In the genomic region with DNA sequence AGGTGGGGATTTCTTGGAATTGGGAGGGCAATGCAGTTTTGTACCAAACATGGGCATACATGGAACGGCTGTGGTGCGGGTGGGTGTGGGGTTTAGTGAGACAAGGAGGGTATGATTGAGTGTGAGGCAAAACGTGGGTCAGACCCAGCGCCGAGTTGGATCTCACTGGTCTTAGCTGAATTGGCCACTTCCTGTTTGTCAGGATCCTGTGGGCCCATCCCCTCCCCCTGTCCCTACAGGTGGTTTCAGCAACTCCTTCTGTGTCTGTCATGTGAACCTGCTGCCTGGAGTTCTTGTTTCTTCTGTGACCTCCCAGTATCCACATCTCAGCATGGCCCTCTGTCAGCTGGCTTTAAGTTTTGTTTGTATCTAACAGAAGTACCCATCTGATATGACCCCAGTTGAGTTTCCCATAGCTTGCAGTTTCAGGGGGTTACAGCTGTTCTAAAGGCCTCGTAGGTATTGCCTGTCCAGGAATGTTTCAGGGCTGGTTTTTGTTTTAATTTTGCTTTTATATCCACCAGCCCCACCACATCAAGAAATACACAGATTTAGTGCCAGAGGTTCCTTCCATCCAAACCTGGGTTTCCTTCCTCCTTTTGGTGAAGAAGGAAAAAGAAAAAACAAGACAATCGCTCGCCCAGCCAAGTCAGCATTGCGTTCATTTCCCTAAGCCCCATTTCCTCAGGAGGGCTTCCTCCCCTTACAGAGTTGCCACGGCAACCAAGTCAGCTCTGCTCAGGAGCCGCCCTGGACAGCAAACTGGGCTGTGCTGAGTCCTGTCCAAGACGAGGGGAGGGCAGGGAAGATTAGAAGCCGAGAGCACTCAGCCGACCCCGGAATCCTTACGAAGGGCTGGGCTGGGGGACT, we compare ENCODE assay signal across 9 cellular contexts. TPM values are rescaled to one million over a fixed set of nuclear protein-coding genes. Genes with fewer than 3 reads are reported as not detected.
DNase-seq lines count a peak whose midpoint lies in the region; ATAC-seq, FAIRE-seq and TF ChIP-seq lines count a peak whose summit lies in the region.
"Had no signal": no experiment of that assay in that cellular context is flagged by ENCODE, and none has a peak within 500 bp of the region (broad histone marks: within the 10 kb centered on the region; RNA-seq: fewer than 3 reads in every experiment).

No MANE protein-coding gene starts in this region.

- H3K36me3 ChIP-seq in kidney (ENCODE audit: control insufficient read depth in 1 of 2, insufficient read depth in 2 of 2, low read length in 2 of 2) (peaks cover 2 to 6% of the 10 kb centered on the region in 2 donors), suprapubic skin (no peaks in the 10 kb centered on the region)

- no peak for ATAC-seq in GM21576 (IDR thresholded peaks at IDR 0.05; ENCODE audit: unreplicated experiment)

- H3K4me3 Mint-ChIP-seq in activated T-cell treated with anti-CD3 and anti-CD28 coated beads, Interleukin-2, amount 50 U/mL, for 24 hours: peak overlapping the region; percentile 35
- peak overlapping the region; percentile 49 for H3K4me3 Mint-ChIP-seq in activated naive CD4-positive, alpha-beta T cell treated with anti-CD3 and anti-CD28 coated beads, Interleukin-2, amount 10 ng/mL, durations not matched to agents 7 days and 5 days

- TF ChIP-seq CTCF in kidney (IDR thresholded peaks at IDR 0.05; ENCODE audit: borderline replicate concordance, extremely low read depth, insufficient read depth) (no peak), suprapubic skin (IDR thresholded peaks at IDR 0.05) (no peak)

- no peaks in the 10 kb centered on the region for H3K27me3 ChIP-seq in suprapubic skin

- H3K4me1 ChIP-seq in kidney (ENCODE audit: control insufficient read depth in 1 of 2, insufficient read depth in 1 of 2, low read depth in 1 of 2, low read length in 2 of 2): peaks cover 0 to 9% of the 10 kb centered on the region in 2 donors
- H3K4me1 ChIP-seq in suprapubic skin: peaks cover 29% of the 10 kb centered on the region

- 61% methylated on average over 16 of the region's 16 CpGs for WGBS in suprapubic skin

- no peak for FAIRE-seq in kidney (lab: Jason Lieb, UNC)

- no peak for TF ChIP-seq EP300 in suprapubic skin (IDR thresholded peaks at IDR 0.05)

- H3K27ac ChIP-seq in kidney (ENCODE audit: low read depth in 2 of 2, low read length in 2 of 2) (peak overlapping the region; percentile 24 to 53), suprapubic skin (peak overlapping the region; percentile 11)

- H3K9ac ChIP-seq in kidney (ENCODE audit: low read length in 2 of 2): peak overlapping the region in 1 of 2 donors; percentile 31

- H3K4me3 ChIP-seq in kidney (ENCODE audit: low read length in 2 of 2) (no peak overlapping the region), suprapubic skin (no peak overlapping the region)

- no peaks in the 10 kb centered on the region for H3K9me3 ChIP-seq in kidney (ENCODE audit: control insufficient read depth in 1 of 2, low read length in 2 of 2)
- no peaks in the 10 kb centered on the region for H3K9me3 ChIP-seq in suprapubic skin

- TF ChIP-seq POLR2A in suprapubic skin (IDR thresholded peaks at IDR 0.05): no peak

- H3K27me3 Mint-ChIP-seq in activated T-cell treated with anti-CD3 and anti-CD28 coated beads, Interleukin-2, amount 50 U/mL, for 24 hours: no peaks in the 10 kb centered on the region
- no peaks in the 10 kb centered on the region for H3K27me3 Mint-ChIP-seq in activated naive CD4-positive, alpha-beta T cell treated with anti-CD3 and anti-CD28 coated beads, Interleukin-2, amount 10 ng/mL, durations not matched to agents 7 days and 5 days
- H3K27me3 Mint-ChIP-seq: naive B cell had no signal

- peaks cover 53% of the 10 kb centered on the region for H3K4me1 Mint-ChIP-seq in activated T-cell treated with anti-CD3 and anti-CD28 coated beads, Interleukin-2, amount 50 U/mL, for 24 hours (ENCODE audit: low read depth)
- peaks cover 64% of the 10 kb centered on the region for H3K4me1 Mint-ChIP-seq in activated naive CD4-positive, alpha-beta T cell treated with anti-CD3 and anti-CD28 coated beads, Interleukin-2, amount 10 ng/mL, durations not matched to agents 7 days and 5 days

- CTCF ChIA-PET in activated naive CD4-positive, alpha-beta T cell treated with anti-CD3 and anti-CD28 coated beads, Interleukin-2, amount 10 ng/mL, durations not matched to agents 7 days and 5 days (lab: Charles Lee): interaction anchor here (1.4 kb wide), 1 partner anchor 20 kb away, joined by 5 read pairs; the partner anchor contains the start of gene APOL2

- intact Hi-C loops in kidney (cut with DNase I): no loop called here

- peaks cover 90% of the 10 kb centered on the region for H3K36me3 Mint-ChIP-seq in activated T-cell treated with anti-CD3 and anti-CD28 coated beads, Interleukin-2, amount 50 U/mL, for 24 hours (ENCODE audit: low read depth)
- H3K36me3 Mint-ChIP-seq in activated naive CD4-positive, alpha-beta T cell treated with anti-CD3 and anti-CD28 coated beads, Interleukin-2, amount 10 ng/mL, durations not matched to agents 7 days and 5 days: peaks cover 65% of the 10 kb centered on the region

- DNase-seq in activated T-cell treated with anti-CD3 and anti-CD28 coated beads, Interleukin-2, amount 50 U/mL, for 24 hours: peak; percentile 54
- no peak for DNase-seq in activated T-cell treated with anti-CD3 and anti-CD28 coated beads, Interleukin-2, amount 50 U/mL, for 1 hour
- DNase-seq in activated naive CD4-positive, alpha-beta T cell treated with anti-CD3 and anti-CD28 coated beads, Interleukin-2, amount 10 ng/mL, durations not matched to agents 7 days and 5 days: peak; percentile 61
- DNase-seq in kidney (peak; percentile 79), suprapubic skin (ENCODE audit: low spot score in 2 of 2) (peak in 1 of 2 donors; percentile 61), SW 1271 (lab: John Stamatoyannopoulos, UW) (no peak), AG20443 (ENCODE audit: low spot score) (no peak)
- DNase-seq: naive B cell had no signal

- H3K27ac Mint-ChIP-seq in activated T-cell treated with anti-CD3 and anti-CD28 coated beads, Interleukin-2, amount 50 U/mL, for 24 hours: peak overlapping the region; percentile 86
- H3K27ac Mint-ChIP-seq in activated naive CD4-positive, alpha-beta T cell treated with anti-CD3 and anti-CD28 coated beads, Interleukin-2, amount 10 ng/mL, durations not matched to agents 7 days and 5 days: peak overlapping the region; percentile 90

- H3K9me3 Mint-ChIP-seq in activated T-cell treated with anti-CD3 and anti-CD28 coated beads, Interleukin-2, amount 50 U/mL, for 24 hours: no peaks in the 10 kb centered on the region
- no peaks in the 10 kb centered on the region for H3K9me3 Mint-ChIP-seq in activated naive CD4-positive, alpha-beta T cell treated with anti-CD3 and anti-CD28 coated beads, Interleukin-2, amount 10 ng/mL, durations not matched to agents 7 days and 5 days
- H3K9me3 Mint-ChIP-seq: naive B cell had no signal

RNA-seq across cellular contexts. Expression of gene APOL1, which starts 6.1 kb away (rescaled TPM):
- total RNA-seq in kidney: 160 TPM
- 51.8 TPM for polyA plus RNA-seq in kidney (ENCODE audit: insufficient read depth, low read depth, low replicate concordance)
- 1 to 10 TPM; 1.2 to 7.3 (median 3.0) TPM for total RNA-seq in suprapubic skin

RNA-seq across cellular contexts. Expression of gene APOL2, which starts 19.7 kb away (rescaled TPM):
- total RNA-seq in kidney (48.8 TPM), suprapubic skin (10 to 100 TPM; 15.3 to 21.8 (median 17.1) TPM)
- polyA plus RNA-seq in kidney (ENCODE audit: insufficient read depth, low read depth, low replicate concordance): 34.8 TPM

RNA-seq across cellular contexts. Expression of gene APOL4, which starts 57.4 kb away (rescaled TPM):
- total RNA-seq in kidney: 8.7 TPM
- 6.1 TPM for polyA plus RNA-seq in kidney (ENCODE audit: insufficient read depth, low read depth, low replicate concordance)
- total RNA-seq in suprapubic skin: 1 to 10 TPM; 3.3 to 7.9 (median 6.4) TPM

Comparison
In these comparisons a context has a peak if more than half of its experiments do, and no peak if none do; other contexts are left out.
1. DNase-seq: peak in activated T-cell treated with anti-CD3 and anti-CD28 coated beads, Interleukin-2, amount 50 U/mL, for 24 hours (single experiment), activated naive CD4-positive, alpha-beta T cell treated with anti-CD3 and anti-CD28 coated beads, Interleukin-2, amount 10 ng/mL, durations not matched to agents 7 days and 5 days (single experiment) and kidney (single experiment); none in activated T-cell treated with anti-CD3 and anti-CD28 coated beads, Interleukin-2, amount 50 U/mL, for 1 hour (single experiment), SW 1271 (0 of 2) and AG20443 (single experiment).
2. RNA of gene APOL1, which starts 6.1 kb away (total RNA-seq): 160 TPM in kidney (single experiment); 1.2 to 7.3 TPM in suprapubic skin; every median in the first group is over 10 times any median in the second.